ENCODE assay signal across 8 cellular contexts in genomic region chr9:94259077-94259847, GRCh38. TPM values are rescaled to one million over a fixed set of nuclear protein-coding genes. Genes with fewer than 3 reads are reported as not detected.
DNase-seq lines count a peak whose midpoint lies in the region; ATAC-seq lines count a peak whose summit lies in the region.

Gene ZNF169, plus strand, starts transcription at chr9:94259298. Its CDS starts 19,515 bp downstream, at chr9:94278813.

- DNase-seq in DMS 273 (lab: John Stamatoyannopoulos, UW; ENCODE audit: unreplicated experiment) = peak; percentile 93
- peak; percentile 19 for DNase-seq in OCI-M2 (lab: John Stamatoyannopoulos, UW; ENCODE audit: unreplicated experiment)
- peak; percentile 84 for DNase-seq in activated T-cell treated with anti-CD3 and anti-CD28 coated beads, Interleukin-2, amount 50 U/mL, for 1 hour
- peak; percentile 71 to 78 for DNase-seq in stimulated activated CD8-positive, alpha-beta memory T cell treated with anti-CD3 and anti-CD28 coated beads, Interleukin-7, amount 100 ng/mL, for 1 hour (ENCODE audit: low read depth in 2 of 2)

- H3K9ac ChIP-seq in HUES6 (ENCODE audit: low read length) (peak within 1 kb of the TSS; percentile 70), muscle layer of colon (ENCODE audit: low read length) (peak within 1 kb of the TSS; percentile 33)

- no peak within 1 kb of the TSS for H3K27ac ChIP-seq in HUES6 (ENCODE audit: low read depth, low read length)
- peak within 1 kb of the TSS; percentile 28 for H3K27ac ChIP-seq in muscle layer of colon (ENCODE audit: low read depth, low read length)

- no peaks in the 10 kb centered on the region for H3K27me3 ChIP-seq in HUES6 (ENCODE audit: control insufficient read depth, insufficient read depth, low read length)
- H3K27me3 ChIP-seq in muscle layer of colon (ENCODE audit: control insufficient read depth in 1 of 2, insufficient read depth in 2 of 2, low read length in 2 of 2) = no peaks in the 10 kb centered on the region

- H3K4me1 ChIP-seq in HUES6 (ENCODE audit: control insufficient read depth, insufficient read depth, low read length) (peaks cover 5% of the 10 kb centered on the region; the same call in 1 of the 2 replicates), muscle layer of colon (ENCODE audit: insufficient read depth, low read length) (no peaks in the 10 kb centered on the region)

- peaks cover 4% of the 10 kb centered on the region; the same call in 1 of the 2 replicates for H3K36me3 ChIP-seq in HUES6 (ENCODE audit: control insufficient read depth, insufficient read depth, low read length)
- H3K36me3 ChIP-seq in muscle layer of colon (ENCODE audit: insufficient read depth, low read length) = no peaks in the 10 kb centered on the region

- H3K9me3 ChIP-seq in HUES6 (ENCODE audit: control insufficient read depth, insufficient read depth, low read depth, low read length) (no peaks in the 10 kb centered on the region), muscle layer of colon (ENCODE audit: low read length) (no peaks in the 10 kb centered on the region)

- H3K4me3 ChIP-seq in HUES6 (ENCODE audit: low read depth, low read length) (peak within 1 kb of the TSS; percentile 82), muscle layer of colon (ENCODE audit: low read depth in 1 of 2, low read length in 2 of 2) (peak within 1 kb of the TSS; percentile 66 to 89)

- ATAC-seq in GM21447 (IDR thresholded peaks at IDR 0.05; ENCODE audit: unreplicated experiment) = peak; percentile 100
- peak; percentile 99 for ATAC-seq in esophagus mucosa

RNA-seq across cellular contexts. Expression of gene ZNF169, which starts in this region (rescaled TPM):
- 1.9 TPM for total RNA-seq in esophagus mucosa

Comparison
In these comparisons a context has a peak if more than half of its experiments do, and no peak if none do; other contexts are left out.
1. DNase-seq: peak in every context shown above with its lines; median percentile 93 in DMS 273; 84 in activated T-cell treated with anti-CD3 and anti-CD28 coated beads, Interleukin-2, amount 50 U/mL, for 1 hour; 74 in stimulated activated CD8-positive, alpha-beta memory T cell treated with anti-CD3 and anti-CD28 coated beads, Interleukin-7, amount 100 ng/mL, for 1 hour; 19 in OCI-M2.